1 cellular context compared by ENCODE assay signal in genomic region chr21:19510653-19511052, GRCh38.
TF ChIP-seq lines count a peak whose summit lies in the region.

No MANE protein-coding gene starts in this region.

TF ChIP-seq in GM23338, 12 proteins besides CTCF, POLR2A, EP300 and RAD21 (continued from another document):
- no peak for TF ChIP-seq ZNF462 (CRISPR knock-in tag; IDR thresholded peaks at IDR 0.05)
- TF ChIP-seq NANOG (IDR thresholded peaks at IDR 0.05; ENCODE audit: borderline replicate concordance) = no peak
